Comparison of ENCODE assay signal across 19 cellular contexts in the genomic region with DNA sequence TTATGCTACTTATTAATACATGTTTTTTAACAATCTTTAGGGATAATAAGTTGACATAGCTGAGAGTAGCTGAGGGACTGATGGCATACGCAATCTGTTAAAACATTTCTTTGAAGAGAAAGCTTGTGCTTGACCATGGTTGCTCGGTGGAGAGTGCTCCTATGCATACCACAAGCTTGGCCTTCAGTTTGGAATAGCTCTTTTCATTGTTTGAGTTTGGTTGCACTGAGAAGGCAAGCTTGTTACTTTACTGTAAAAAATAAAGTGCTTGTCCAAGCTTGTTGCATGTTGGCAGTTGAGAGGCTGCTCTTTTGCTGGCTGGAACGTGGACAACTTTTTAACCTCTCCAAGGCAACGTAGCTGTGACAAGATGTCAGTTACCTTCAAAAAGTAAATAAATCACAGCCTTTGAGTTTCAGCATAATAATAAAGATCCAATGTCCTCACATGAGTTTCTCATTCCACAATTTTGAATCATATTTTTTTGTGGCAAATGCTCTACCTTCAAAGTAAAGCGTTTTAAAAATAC.
"Had no signal": no experiment of that assay in that cellular context is flagged by ENCODE, and none has a peak within 500 bp of the region (broad histone marks: within the 10 kb centered on the region; RNA-seq: fewer than 3 reads in every experiment).

No MANE protein-coding gene starts in this region.

- H3K9me3 ChIP-seq: heart right ventricle, lower lobe of right lung, spleen, uterus had no signal

- H3K4me3 ChIP-seq: dorsolateral prefrontal cortex, heart right ventricle, lower lobe of right lung, spleen, uterus had no signal

- H3K27ac ChIP-seq: dorsolateral prefrontal cortex, heart right ventricle, lower lobe of right lung, spleen, uterus, VCaP had no signal

- ATAC-seq: heart right ventricle; left colon; natural killer cell treated with Interleukin-12 subunit alpha and Interleukin-12 subunit beta and Interleukin-15 and Interleukin-18, amount 100 ng/mL, for 72 hours; stimulated activated naive B cell treated with anti-CD40 and anti-IgM and Interleukin-4, amounts not matched to agents 10 μg/mL and 1 μg/mL and 100 μg/mL, for 72 hours had no signal

- H3K27me3 ChIP-seq: dorsolateral prefrontal cortex, heart right ventricle, spleen, uterus had no signal

- H3K36me3 ChIP-seq: heart right ventricle, lower lobe of right lung, spleen, uterus had no signal

- DNase-seq: activated CD4-positive, alpha-beta T cell treated with anti-CD3 and anti-CD28 coated beads, Interleukin-2, amount 50 U/mL, for 4 hours; activated gamma-delta T cell treated with Interleukin-2 at 50 U/mL for 16 hours; caudate nucleus; dorsolateral prefrontal cortex; erythroblast; heart right ventricle; immature natural killer cell; left colon; lower lobe of right lung; occipital lobe; posterior cingulate gyrus; retina; spleen; stimulated activated naive B cell treated with anti-CD40 and anti-IgM and Interleukin-4, amounts not matched to agents 10 μg/mL and 1 μg/mL and 100 μg/mL, for 72 hours; SW 1271; T-helper 2 cell; uterus had no signal

- H3K4me1 ChIP-seq: lower lobe of right lung, spleen, uterus had no signal
